11 cellular contexts compared by ENCODE assay signal in genomic region chr1:35180776-35181374, GRCh38. TPM values are rescaled to one million over a fixed set of nuclear protein-coding genes. Genes with fewer than 3 reads are reported as not detected.
A peak's percentile ranks its signal among the peaks of the same experiment; 100 is the strongest.
DNase-seq lines count a peak whose midpoint lies in the region; ATAC-seq, FAIRE-seq and TF ChIP-seq lines count a peak whose summit lies in the region.
"Had no signal": no experiment of that assay in that cellular context is flagged by ENCODE, and none has a peak within 500 bp of the region (broad histone marks: within the 10 kb centered on the region; RNA-seq: fewer than 3 reads in every experiment).

No MANE protein-coding gene starts in this region.

- in situ Hi-C loops in GM12878 (cut with MboI) (no loop called here), transverse colon (cut with MboI; ENCODE audit: low pct_ligation_motif_present in 1 of 4, low pct_unique_long_range_greater_than_20kb in 1 of 4, low sequenced_read_pairs in 3 of 4) (loop anchor here in 2 of 4 donors (25.0 kb wide), 1 partner anchor 381 kb away; the partner anchor contains the start of genes KIAA0319L (in 2 of the 2), NCDN (in 2 of the 2) and TFAP2E (in 2 of the 2))

- peak overlapping the region; percentile 57 for H3K27ac Mint-ChIP-seq in stimulated activated effector memory CD8-positive, alpha-beta T cell treated with anti-CD3 and anti-CD28 coated beads, Interleukin-12 subunit alpha, Interleukin-12 subunit beta, amount 100 ng/mL, for 72 hours
- H3K27ac Mint-ChIP-seq: mesothelial cell of epicardium had no signal

- peak; percentile 5; the same call in 2 of the 3 replicates for ATAC-seq in GM12878
- peak; percentile 93 for ATAC-seq in stimulated activated effector memory CD8-positive, alpha-beta T cell treated with anti-CD3 and anti-CD28 coated beads, Interleukin-12 subunit alpha, Interleukin-12 subunit beta, amount 100 ng/mL, for 72 hours

- WGBS in GM12878 (ENCODE audit: insufficient coverage, insufficient replicate concordance, low lambda C conversion rate, missing lambda C conversion rate) = 95% methylated on average over 7 of the region's 7 CpGs
- 90% methylated on average over 7 of the region's 7 CpGs; no CpG with 5 or more reads in 1 of the 2 donors for WGBS in transverse colon (ENCODE audit: low coverage in 1 of 2), 2 donors

- intact Hi-C loops in cardiac septum (cut with DNase I) (loop anchor here (10.0 kb wide), 1 partner anchor 316 kb away; no protein-coding TSS in a partner anchor), GM12878 (cut with micrococcal nuclease; ENCODE audit: unreplicated experiment) (loop anchor here (10.0 kb wide), 2 partner anchors 196 to 326 kb away; partner anchors contain the start of genes SMIM12 and TMEM35B), transverse colon (cut with DNase I; ENCODE audit: low total_unique reads) (no loop called here)

- peak overlapping the region; percentile 39 for H3K4me3 Mint-ChIP-seq in stimulated activated effector memory CD8-positive, alpha-beta T cell treated with anti-CD3 and anti-CD28 coated beads, Interleukin-12 subunit alpha, Interleukin-12 subunit beta, amount 100 ng/mL, for 72 hours
- H3K4me3 Mint-ChIP-seq: mesothelial cell of epicardium had no signal

- H4K20me1 ChIP-seq in GM12878 (ENCODE audit: control insufficient read depth, insufficient read depth) = peaks cover 15% of the 10 kb centered on the region; the same call in 1 of the 2 replicates

- H3K9ac ChIP-seq in GM12878 (ENCODE audit: control insufficient read depth, insufficient read depth, low read length) = no peak overlapping the region

- H2AFZ ChIP-seq in GM12878 (ENCODE audit: control insufficient read depth, low read depth, low read length) = no peak overlapping the region

- no TSS peak for BruUV-seq in GM12878 (replicated peaks; lab: Mats Ljungman, UMichigan)

- TF ChIP-seq EP300 in GM12878 (IDR thresholded peaks at IDR 0.05; ENCODE audit: borderline replicate concordance in 1 of 2, control insufficient read depth in 1 of 2, low read depth in 2 of 2, low read length in 2 of 2) = no peak
- no peak for TF ChIP-seq EP300 in transverse colon (IDR thresholded peaks at IDR 0.05; ENCODE audit: low read depth)

- H3K36me3 ChIP-seq in cardiac muscle cell (peaks cover 94% of the 10 kb centered on the region), GM12878 (ENCODE audit: control insufficient read depth in 2 of 2, insufficient read depth in 2 of 2, low read length in 1 of 2) (peaks cover 12 to 73% of the 10 kb centered on the region in 2 experiments), transverse colon (peaks cover 0 to 81% (median 37%) of the 10 kb centered on the region in 4 donors)

- H3K4me1 Mint-ChIP-seq in stimulated activated effector memory CD8-positive, alpha-beta T cell treated with anti-CD3 and anti-CD28 coated beads, Interleukin-12 subunit alpha, Interleukin-12 subunit beta, amount 100 ng/mL, for 72 hours = peaks cover 71% of the 10 kb centered on the region

- H3K79me2 ChIP-seq in GM12878 (ENCODE audit: control insufficient read depth, insufficient read depth, low read length) = peaks cover 53% of the 10 kb centered on the region

- H3K27ac ChIP-seq in cardiac muscle cell (peak overlapping the region; percentile 26), GM12878 (ENCODE audit: control insufficient read depth, insufficient read depth) (no peak overlapping the region), transverse colon (no peak overlapping the region)
- H3K27ac ChIP-seq: stomach had no signal

- FAIRE-seq in GM12878 (lab: Jason Lieb, UNC) = no peak

- TF ChIP-seq RAD21 in GM12878 (IDR thresholded peaks at IDR 0.05; ENCODE audit: insufficient read depth, low read depth, low read length) = no peak

- H3K27me3 ChIP-seq in cardiac muscle cell (no peaks in the 10 kb centered on the region), GM12878 (replicated peaks in 1 of 2; ENCODE audit: control insufficient read depth in 2 of 2, insufficient read depth in 2 of 2, low read length in 1 of 2) (no peaks in the 10 kb centered on the region), transverse colon (no peaks in the 10 kb centered on the region)
- H3K27me3 ChIP-seq: stomach had no signal

- H3K36me3 Mint-ChIP-seq in stimulated activated effector memory CD8-positive, alpha-beta T cell treated with anti-CD3 and anti-CD28 coated beads, Interleukin-12 subunit alpha, Interleukin-12 subunit beta, amount 100 ng/mL, for 72 hours = peaks cover 100% of the 10 kb centered on the region

- H3K4me2 ChIP-seq in GM12878 (ENCODE audit: control insufficient read depth, insufficient read depth) = no peak overlapping the region

- TF ChIP-seq POLR2A in GM12878 (IDR thresholded peaks at IDR 0.05; ENCODE audit: low read depth, low read length) (peak; percentile 68), transverse colon (IDR thresholded peaks at IDR 0.05) (no peak)

- DNase-seq in cardiac muscle cell (ENCODE audit: low read depth in 1 of 2, low spot score in 1 of 2) (peak in 1 of 2 donors; percentile 58), cardiac septum (ENCODE audit: low spot score) (no peak), GM12878 (ENCODE audit: low read depth, low spot score) (no peak), activated gamma-delta T cell (lab: John Stamatoyannopoulos, UW) (no peak), transverse colon (no peak), NCI-H146 (lab: John Stamatoyannopoulos, UW) (no peak)
- DNase-seq in stimulated activated effector memory CD8-positive, alpha-beta T cell treated with anti-CD3 and anti-CD28 coated beads, Interleukin-12 subunit alpha, Interleukin-12 subunit beta, amount 100 ng/mL, for 72 hours (ENCODE audit: low spot score in 2 of 2) = no peak
- DNase-seq: NCI-H510A, stomach had no signal

- H3K4me3 ChIP-seq in cardiac muscle cell = no peak overlapping the region
- no peak overlapping the region for H3K4me3 ChIP-seq in GM12878
- no peak overlapping the region for H3K4me3 ChIP-seq in transverse colon
- H3K4me3 ChIP-seq: stomach had no signal

- H3K9me3 ChIP-seq in cardiac muscle cell (ENCODE audit: low read depth) (no peaks in the 10 kb centered on the region), GM12878 (replicated peaks; ENCODE audit: control insufficient read depth, insufficient read depth, low read length) (no peaks in the 10 kb centered on the region), transverse colon (no peaks in the 10 kb centered on the region)
- H3K9me3 ChIP-seq: stomach had no signal

- RAD21 ChIA-PET in GM12878 (lab: Charles Lee; ENCODE audit: unreplicated experiment) = no interaction called here

- H3K9me3 Mint-ChIP-seq in stimulated activated effector memory CD8-positive, alpha-beta T cell treated with anti-CD3 and anti-CD28 coated beads, Interleukin-12 subunit alpha, Interleukin-12 subunit beta, amount 100 ng/mL, for 72 hours = no peaks in the 10 kb centered on the region
- H3K9me3 Mint-ChIP-seq: mesothelial cell of epicardium had no signal

- POLR2A ChIA-PET in GM12878 (lab: Charles Lee) = interaction anchor here (1.6 kb wide), 1 partner anchor 9 kb away, joined by 6 read pairs; no protein-coding TSS in a partner anchor

- H3K4me1 ChIP-seq in cardiac muscle cell (ENCODE audit: low read depth) (no peaks in the 10 kb centered on the region), GM12878 (ENCODE audit: control insufficient read depth, insufficient read depth, low read length) (peaks cover 3% of the 10 kb centered on the region; the same call in 1 of the 2 replicates), transverse colon (peaks cover under 1 to 54% (median 14%) of the 10 kb centered on the region in 4 donors)

- SMC1A ChIA-PET in GM12878 (lab: Charles Lee; ENCODE audit: uncharacterized antibody, unreplicated experiment) = interaction anchor here (1.3 kb wide), 1 partner anchor 8 kb away, joined by 3 read pairs; no protein-coding TSS in a partner anchor

- CTCF ChIA-PET in GM12878 (lab: Yijun Ruan, JAX) = no interaction called here

- TF ChIP-seq CTCF in cardiac muscle cell (IDR thresholded peaks at IDR 0.05; ENCODE audit: low read depth, low read length) (no peak), GM12878 (IDR thresholded peaks at IDR 0.05 in 2 of 3, conservative IDR thresholded peaks at IDR 0.05 in 1 of 3; ENCODE audit: control insufficient read depth in 2 of 3, extremely low read depth in 1 of 3, insufficient read depth in 1 of 3, low read depth in 3 of 3, low read length in 3 of 3) (no peak), transverse colon (IDR thresholded peaks at IDR 0.05) (no peak)

TF ChIP-seq in PFSK-1, 5 proteins besides CTCF, POLR2A, EP300 and RAD21:
- no peak for TF ChIP-seq TAF1 (IDR thresholded peaks at IDR 0.05; ENCODE audit: borderline replicate concordance, insufficient read depth, low read length)
- TF ChIP-seq POLR2AphosphoS5 (IDR thresholded peaks at IDR 0.05; ENCODE audit: low read depth, low read length) = 0 out of 2 replicates have a peak, but pooled peaks have one; percentile 12

TF ChIP-seq in GM12878, 131 proteins besides CTCF, POLR2A, EP300 and RAD21:
- peak; percentile 57; the same call in 1 of the 2 replicates for TF ChIP-seq SMAD5 (IDR thresholded peaks at IDR 0.05; ENCODE audit: low read depth)
- TF ChIP-seq POLR2AphosphoS5 (IDR thresholded peaks at IDR 0.05; ENCODE audit: low read length) = peak; percentile 97
- 0 out of 2 replicates have a peak, but pooled peaks have one; percentile 6 for TF ChIP-seq RUNX3 (IDR thresholded peaks at IDR 0.05; ENCODE audit: low read length)
- peak; percentile 77 for TF ChIP-seq POLR2AphosphoS2 (IDR thresholded peaks at IDR 0.05; ENCODE audit: low read depth, low read length)
- TF ChIP-seq ZBED1 (IDR thresholded peaks at IDR 0.05; ENCODE audit: borderline replicate concordance) = no peak; the same call in 1 of the 2 replicates

RNA-seq across cellular contexts. Expression of gene SFPQ, which starts 12.1 kb away (rescaled TPM):
- total RNA-seq in cardiac muscle cell = 187 and 281 TPM in 2 replicates
- 174 and 193 TPM in 2 replicates for polyA plus RNA-seq in cardiac muscle cell
- total RNA-seq in cardiac septum = 115 TPM
- 129 TPM for polyA plus RNA-seq in PFSK-1 (2012; ENCODE audit: insufficient read length, low read depth)
- total RNA-seq in GM12878 (2013; cell fraction: nucleolus; rRNA removed) = 575 and 577 TPM in 2 replicates
- total RNA-seq in GM12878 (2014; rRNA removed) = 201 and 223 TPM in 2 replicates
- total RNA-seq in GM12878 (2014; rRNA removed; fragmentation: Illumina TruSeq; extraction: Trizol) = 384 and 393 TPM in 2 replicates
- total RNA-seq in GM12878 (2021) = 305 and 325 TPM in 2 replicates
- polyA plus RNA-seq in GM12878 (2011; ENCODE audit: low read depth) = 203 TPM
- polyA plus RNA-seq in GM12878 (2011; rRNA removed) = 177 and 237 TPM in 2 replicates
- polyA plus RNA-seq in GM12878 (2011; cell fraction: cytosol; rRNA removed) = 59.6 and 65.2 TPM in 2 replicates
- 308 and 445 TPM in 2 replicates for polyA plus RNA-seq in GM12878 (2011; cell fraction: nucleus; rRNA removed)
- 220 and 322 TPM in 2 replicates for polyA plus RNA-seq in GM12878 (2012)
- polyA plus RNA-seq in GM12878 (2014; fragmentation: Illumina TruSeq; extraction: Trizol) = 559 and 719 TPM in 2 replicates
- polyA plus RNA-seq in GM12878 (2014; fragmentation: Nextera tagmentation; extraction: Ambion mirVana) = 100 to 1,000 TPM in 1 of 2 experiments, 10 to 100 TPM in 1; 78.5 to 117 TPM
- 257 and 273 TPM in 2 replicates for polyA plus RNA-seq in GM12878 (2014; rRNA removed)
- 100 to 1,000 TPM; 171 to 198 TPM for polyA plus RNA-seq in GM12878 (2016; fragmentation: Nextera tagmentation; extraction: Ambion mirVana)
- 92.8 and 133 TPM in 2 replicates for polyA minus RNA-seq in GM12878 (2011; rRNA and poly(A)+ RNA removed)
- 56.9 and 61.2 TPM in 2 replicates for polyA minus RNA-seq in GM12878 (2011; cell fraction: cytosol; rRNA and poly(A)+ RNA removed)
- 129 and 229 TPM in 2 replicates for polyA minus RNA-seq in GM12878 (2011; cell fraction: nucleus; rRNA and poly(A)+ RNA removed)
- 100 to 1,000 TPM; 169 to 431 (median 245) TPM for total RNA-seq in transverse colon
